In the genomic region with DNA sequence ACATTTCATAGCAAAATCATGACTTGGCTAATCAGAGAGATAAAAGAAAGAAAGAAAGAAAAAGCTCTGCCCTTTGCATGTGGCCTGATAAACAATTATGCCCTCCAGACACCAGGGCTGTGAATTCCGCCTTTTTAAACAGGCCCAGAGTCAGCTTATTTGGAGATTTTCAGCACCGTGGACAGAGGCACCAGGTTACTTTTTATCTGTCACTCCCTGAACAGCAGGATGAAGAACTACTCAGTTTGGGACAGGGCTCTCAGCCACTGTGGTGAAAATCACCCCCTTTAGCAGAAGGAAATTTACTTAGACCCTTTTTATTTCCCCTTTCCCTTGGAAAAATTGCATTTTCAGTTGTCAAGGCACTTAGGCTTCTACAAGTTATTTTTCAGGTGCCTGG, we compare ENCODE assay signal across 1 cellular context.
TF ChIP-seq lines count a peak whose summit lies in the region.

No MANE protein-coding gene starts in this region.

TF ChIP-seq in HepG2, 621 proteins besides CTCF, POLR2A, EP300 and RAD21 (continued from another document):
- TF ChIP-seq, protein P1, sequence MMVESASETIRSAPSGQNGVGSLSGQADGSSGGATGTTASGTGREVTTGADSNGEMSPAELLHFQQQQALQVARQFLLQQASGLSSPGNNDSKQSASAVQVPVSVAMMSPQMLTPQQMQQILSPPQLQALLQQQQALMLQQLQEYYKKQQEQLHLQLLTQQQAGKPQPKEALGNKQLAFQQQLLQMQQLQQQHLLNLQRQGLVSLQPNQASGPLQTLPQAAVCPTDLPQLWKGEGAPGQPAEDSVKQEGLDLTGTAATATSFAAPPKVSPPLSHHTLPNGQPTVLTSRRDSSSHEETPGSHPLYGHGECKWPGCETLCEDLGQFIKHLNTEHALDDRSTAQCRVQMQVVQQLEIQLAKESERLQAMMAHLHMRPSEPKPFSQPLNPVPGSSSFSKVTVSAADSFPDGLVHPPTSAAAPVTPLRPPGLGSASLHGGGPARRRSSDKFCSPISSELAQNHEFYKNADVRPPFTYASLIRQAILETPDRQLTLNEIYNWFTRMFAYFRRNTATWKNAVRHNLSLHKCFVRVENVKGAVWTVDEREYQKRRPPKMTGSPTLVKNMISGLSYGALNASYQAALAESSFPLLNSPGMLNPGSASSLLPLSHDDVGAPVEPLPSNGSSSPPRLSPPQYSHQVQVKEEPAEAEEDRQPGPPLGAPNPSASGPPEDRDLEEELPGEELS (CRISPR knock-in tag; IDR thresholded peaks at IDR 0.05): no peak
- TF ChIP-seq, protein P2, sequence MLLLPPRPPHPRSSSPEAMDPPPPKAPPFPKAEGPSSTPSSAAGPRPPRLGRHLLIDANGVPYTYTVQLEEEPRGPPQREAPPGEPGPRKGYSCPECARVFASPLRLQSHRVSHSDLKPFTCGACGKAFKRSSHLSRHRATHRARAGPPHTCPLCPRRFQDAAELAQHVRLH (CRISPR knock-in tag; IDR thresholded peaks at IDR 0.05; ENCODE audit: borderline replicate concordance, low read depth): no peak
- TF ChIP-seq FIP1L1 (IDR thresholded peaks at IDR 0.05; ENCODE audit: borderline replicate concordance, insufficient read depth, low read depth, low read length) (no peak), MIER2 (CRISPR knock-in tag; IDR thresholded peaks at IDR 0.05) (peak; percentile 92), ZNF224 (CRISPR knock-in tag; IDR thresholded peaks at IDR 0.05) (no peak), TRIM24 (CRISPR knock-in tag; IDR thresholded peaks at IDR 0.05) (no peak)
- TF ChIP-seq, protein P3, sequence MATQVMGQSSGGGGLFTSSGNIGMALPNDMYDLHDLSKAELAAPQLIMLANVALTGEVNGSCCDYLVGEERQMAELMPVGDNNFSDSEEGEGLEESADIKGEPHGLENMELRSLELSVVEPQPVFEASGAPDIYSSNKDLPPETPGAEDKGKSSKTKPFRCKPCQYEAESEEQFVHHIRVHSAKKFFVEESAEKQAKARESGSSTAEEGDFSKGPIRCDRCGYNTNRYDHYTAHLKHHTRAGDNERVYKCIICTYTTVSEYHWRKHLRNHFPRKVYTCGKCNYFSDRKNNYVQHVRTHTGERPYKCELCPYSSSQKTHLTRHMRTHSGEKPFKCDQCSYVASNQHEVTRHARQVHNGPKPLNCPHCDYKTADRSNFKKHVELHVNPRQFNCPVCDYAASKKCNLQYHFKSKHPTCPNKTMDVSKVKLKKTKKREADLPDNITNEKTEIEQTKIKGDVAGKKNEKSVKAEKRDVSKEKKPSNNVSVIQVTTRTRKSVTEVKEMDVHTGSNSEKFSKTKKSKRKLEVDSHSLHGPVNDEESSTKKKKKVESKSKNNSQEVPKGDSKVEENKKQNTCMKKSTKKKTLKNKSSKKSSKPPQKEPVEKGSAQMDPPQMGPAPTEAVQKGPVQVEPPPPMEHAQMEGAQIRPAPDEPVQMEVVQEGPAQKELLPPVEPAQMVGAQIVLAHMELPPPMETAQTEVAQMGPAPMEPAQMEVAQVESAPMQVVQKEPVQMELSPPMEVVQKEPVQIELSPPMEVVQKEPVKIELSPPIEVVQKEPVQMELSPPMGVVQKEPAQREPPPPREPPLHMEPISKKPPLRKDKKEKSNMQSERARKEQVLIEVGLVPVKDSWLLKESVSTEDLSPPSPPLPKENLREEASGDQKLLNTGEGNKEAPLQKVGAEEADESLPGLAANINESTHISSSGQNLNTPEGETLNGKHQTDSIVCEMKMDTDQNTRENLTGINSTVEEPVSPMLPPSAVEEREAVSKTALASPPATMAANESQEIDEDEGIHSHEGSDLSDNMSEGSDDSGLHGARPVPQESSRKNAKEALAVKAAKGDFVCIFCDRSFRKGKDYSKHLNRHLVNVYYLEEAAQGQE (IDR thresholded peaks at IDR 0.05; ENCODE audit: borderline replicate concordance in 1 of 2, low read depth in 1 of 2, low read length in 2 of 2): peak; percentile 62 to 96
